Comparison of ENCODE assay signal across 14 cellular contexts in genomic region chr2:54983345-54984235, GRCh38.
DNase-seq lines count a peak whose midpoint lies in the region; ATAC-seq, FAIRE-seq and TF ChIP-seq lines count a peak whose summit lies in the region.
"Had no signal": no experiment of that assay in that cellular context is flagged by ENCODE, and none has a peak within 500 bp of the region (broad histone marks: within the 10 kb centered on the region; RNA-seq: fewer than 3 reads in every experiment).

No MANE protein-coding gene starts in this region.

- H3K4me1 ChIP-seq in esophagus muscularis mucosa (peaks cover 8 to 93% (median 87%) of the 10 kb centered on the region in 4 donors), trophoblast cell (ENCODE audit: control insufficient read depth in 1 of 2, insufficient read depth in 2 of 2, low read length in 2 of 2) (peaks cover 0 to 2% of the 10 kb centered on the region in 2 experiments)

- H3K4ac ChIP-seq in trophoblast cell (ENCODE audit: low read depth, low read length) = peak overlapping the region; percentile 69

- peak overlapping the region in 3 of 4 donors; percentile 8 to 19 (median 8) for H3K27ac ChIP-seq in esophagus muscularis mucosa (replicated peaks in 1 of 4)
- no peak overlapping the region for H3K27ac ChIP-seq in trophoblast cell (ENCODE audit: low read depth, low read length)

- no peak for TF ChIP-seq EP300 in esophagus muscularis mucosa (IDR thresholded peaks at IDR 0.05)

- ATAC-seq in SK-N-SH treated with all-trans-retinoic acid at 6 μM for 48 hours (peak; percentile 37), HG02623 (IDR thresholded peaks at IDR 0.05; ENCODE audit: unreplicated experiment) (no peak), HG02970 (IDR thresholded peaks at IDR 0.05; ENCODE audit: low FRiP score, unreplicated experiment) (no peak)

- H2BK12ac ChIP-seq in trophoblast cell (ENCODE audit: low read length) = no peak overlapping the region

- no peak overlapping the region for H3K4me3 ChIP-seq in esophagus muscularis mucosa
- H3K4me3 ChIP-seq in trophoblast cell (ENCODE audit: low read depth, low read length) = no peak overlapping the region

- DNase-seq in H54 (ENCODE audit: insufficient read length, low spot score) (no peak), esophagus muscularis mucosa (ENCODE audit: extremely low spot score) (no peak), trophoblast cell (peak in 1 of 2 donors; percentile 20), KBM-7 (no peak), retina (no peak)
- DNase-seq: activated CD4-positive, CD25-positive, alpha-beta regulatory T cell; activated effector memory CD4-positive, alpha-beta T cell treated with Interleukin-2 at 50 U/mL for 16 hours; DMS79; NCI-H2029 treated with DMSO at 0.1 percent for 48 hours; stimulated activated CD4-positive, alpha-beta T cell treated with anti-CD3 and anti-CD28 coated beads, Interleukin-4, amount 100 ng/mL, for 4 hours had no signal

- H3K18ac ChIP-seq in trophoblast cell (ENCODE audit: low read length) = no peak overlapping the region

- no peak overlapping the region for H3K4me2 ChIP-seq in trophoblast cell (ENCODE audit: low read length)

- H4K12ac ChIP-seq in trophoblast cell (ENCODE audit: low read depth, low read length) = no peak overlapping the region

- in situ Hi-C loops in KBM-7 (cut with MboI; ENCODE audit: low pct_unique_long_range_greater_than_20kb, low sequenced_read_pairs) = no loop called here

- 21% methylated on average over 3 of the region's 3 CpGs for WGBS in esophagus muscularis mucosa
- no CpG with 5 or more reads among the region's 3 CpGs for WGBS in trophoblast cell (ENCODE audit: extremely low coverage, insufficient coverage, insufficient read length)

- no peak overlapping the region for H4K91ac ChIP-seq in trophoblast cell (ENCODE audit: low read depth, low read length)

- no peak overlapping the region for H3K9ac ChIP-seq in trophoblast cell (ENCODE audit: low read length)

- H4K8ac ChIP-seq in trophoblast cell (ENCODE audit: low read depth, low read length) = no peak overlapping the region

- no peak overlapping the region for H3K23ac ChIP-seq in trophoblast cell (ENCODE audit: low read length)

- no peak overlapping the region for H2AK5ac ChIP-seq in trophoblast cell (ENCODE audit: low read length)

- TF ChIP-seq CTCF in esophagus muscularis mucosa (IDR thresholded peaks at IDR 0.05) = no peak

- H2BK5ac ChIP-seq in trophoblast cell (ENCODE audit: low read depth, low read length, poor library complexity) = no peak overlapping the region

- H2BK120ac ChIP-seq in trophoblast cell (ENCODE audit: insufficient read depth, low read length, poor library complexity) = no peak overlapping the region

- no peak overlapping the region for H2AFZ ChIP-seq in trophoblast cell (ENCODE audit: insufficient read depth, low read length, poor library complexity)

- H3K14ac ChIP-seq in trophoblast cell (ENCODE audit: low read length) = no peak overlapping the region

- H3K36me3 ChIP-seq in esophagus muscularis mucosa = peaks cover 0 to 24% (median 8%) of the 10 kb centered on the region in 4 donors
- peaks cover 5 to 8% of the 10 kb centered on the region in 2 experiments for H3K36me3 ChIP-seq in trophoblast cell (ENCODE audit: control insufficient read depth in 1 of 2, insufficient read depth in 2 of 2, low read length in 2 of 2)

- no peaks in the 10 kb centered on the region for H3K79me2 ChIP-seq in trophoblast cell (ENCODE audit: control insufficient read depth, insufficient read depth, low read length, poor library complexity)

- intact Hi-C loops in esophagus muscularis mucosa (cut with DNase I) = no loop called here

- no peaks in the 10 kb centered on the region for H3K9me3 ChIP-seq in esophagus muscularis mucosa
- H3K9me3 ChIP-seq in trophoblast cell (ENCODE audit: insufficient read depth, low read depth, low read length) = no peaks in the 10 kb centered on the region

- H3K27me3 ChIP-seq in esophagus muscularis mucosa (no peaks in the 10 kb centered on the region), trophoblast cell (ENCODE audit: insufficient read depth, low read length) (no peaks in the 10 kb centered on the region)

- H3K79me1 ChIP-seq in trophoblast cell (ENCODE audit: low read length) = no peaks in the 10 kb centered on the region

- peak; percentile 90 for FAIRE-seq in H54 (lab: Jason Lieb, UNC)
- FAIRE-seq: GM18507 had no signal

- no peak for TF ChIP-seq POLR2A in H54 (IDR thresholded peaks at IDR 0.05; ENCODE audit: low read depth, low read length)
- no peak for TF ChIP-seq POLR2A in esophagus muscularis mucosa (IDR thresholded peaks at IDR 0.05; ENCODE audit: low read depth)

TF ChIP-seq in SK-N-SH treated with all-trans-retinoic acid at 6 μM for 48 hours, 23 proteins besides CTCF, POLR2A, EP300 and RAD21:
- TF ChIP-seq CSRNP3 (CRISPR knock-in tag; IDR thresholded peaks at IDR 0.05) (no peak), ZC3H10 (CRISPR knock-in tag; IDR thresholded peaks at IDR 0.05) (no peak), CREB5 (CRISPR knock-in tag; IDR thresholded peaks at IDR 0.05; ENCODE audit: low read depth) (no peak), ZNF8 (CRISPR knock-in tag; IDR thresholded peaks at IDR 0.05) (no peak), POU6F1 (CRISPR knock-in tag; IDR thresholded peaks at IDR 0.05; ENCODE audit: borderline replicate concordance, low read depth) (no peak), TOX (CRISPR knock-in tag; IDR thresholded peaks at IDR 0.05; ENCODE audit: borderline replicate concordance) (no peak), TSHZ2 (CRISPR knock-in tag; IDR thresholded peaks at IDR 0.05) (no peak)
